ENCODE assay signal across 21 cellular contexts in genomic region chr3:73475717-73476116, GRCh38.
A peak's percentile ranks its signal among the peaks of the same experiment; 100 is the strongest.
DNase-seq lines count a peak whose midpoint lies in the region; ATAC-seq, FAIRE-seq and TF ChIP-seq lines count a peak whose summit lies in the region.
"Had no signal": no experiment of that assay in that cellular context is flagged by ENCODE, and none has a peak within 500 bp of the region (broad histone marks: within the 10 kb centered on the region; RNA-seq: fewer than 3 reads in every experiment).

No MANE protein-coding gene starts in this region.

- no peak overlapping the region for H3K27ac ChIP-seq in esophagus muscularis mucosa (replicated peaks in 1 of 4)
- H3K27ac ChIP-seq: HL-60, Peyer's patch, SK-N-MC had no signal

- no peaks in the 10 kb centered on the region for H3K27me3 ChIP-seq in esophagus muscularis mucosa
- H3K27me3 ChIP-seq: Peyer's patch had no signal

- H3K9me3 ChIP-seq in esophagus muscularis mucosa: no peaks in the 10 kb centered on the region
- H3K9me3 ChIP-seq: Peyer's patch had no signal

- H3K36me3 ChIP-seq in esophagus muscularis mucosa: no peaks in the 10 kb centered on the region
- H3K36me3 ChIP-seq: Peyer's patch had no signal

- 51% methylated on average over 2 of the region's 2 CpGs for WGBS in esophagus muscularis mucosa
- 61 to 63% methylated on average over 2 of the region's 2 CpGs for WGBS in lower leg skin, 2 donors

- intact Hi-C loops in esophagus muscularis mucosa (cut with DNase I): no loop called here
- intact Hi-C loops in lower leg skin (cut with DNase I; ENCODE audit: low total_unique reads): no loop called here

- H3K4me3 ChIP-seq in esophagus muscularis mucosa: no peak overlapping the region
- H3K4me3 ChIP-seq in lower leg skin (ENCODE audit: low read depth, poor library complexity, severe bottlenecking): no peak overlapping the region
- H3K4me3 ChIP-seq: GM23338, Peyer's patch, SK-N-MC had no signal

- TF ChIP-seq EP300 in esophagus muscularis mucosa (IDR thresholded peaks at IDR 0.05): no peak

- TF ChIP-seq CTCF in esophagus muscularis mucosa (IDR thresholded peaks at IDR 0.05) (no peak), lower leg skin (IDR thresholded peaks at IDR 0.05) (no peak)

- H3K4me1 ChIP-seq in esophagus muscularis mucosa: peaks cover 43 to 73% (median 58%) of the 10 kb centered on the region in 4 donors
- H3K4me1 ChIP-seq: Peyer's patch had no signal

- TF ChIP-seq POLR2A in GM12891 (IDR thresholded peaks at IDR 0.05; ENCODE audit: low read depth, low read length) (no peak), esophagus muscularis mucosa (IDR thresholded peaks at IDR 0.05; ENCODE audit: low read depth) (no peak), lower leg skin (IDR thresholded peaks at IDR 0.05) (no peak)

- FAIRE-seq in GM12891 (lab: Jason Lieb, UNC): no peak

- ATAC-seq in HG03432 (IDR thresholded peaks at IDR 0.05; ENCODE audit: unreplicated experiment) (peak; percentile 40), HG03378 (IDR thresholded peaks at IDR 0.05; ENCODE audit: unreplicated experiment) (no peak)
- ATAC-seq: GM23338 had no signal

- DNase-seq in GM12891 (ENCODE audit: insufficient read length, low spot score): no peak
- DNase-seq in esophagus muscularis mucosa (ENCODE audit: extremely low spot score): peak; percentile 53
- DNase-seq in lower leg skin (ENCODE audit: low spot score in 2 of 2): no peak
- no peak for DNase-seq in SHP77 treated with DMSO at 0.1 percent for 48 hours (lab: John Stamatoyannopoulos, UW)
- DNase-seq in central memory CD4-positive, alpha-beta T cell: no peak
- DNase-seq: Calu3, DMS79 treated with DMSO at 0.1 percent for 48 hours, H9, NCI-H1092, NCI-H1417 treated with DMSO at 0.1 percent for 48 hours, NCI-H1694 treated with DMSO at 0.1 percent for 48 hours, NCI-H2081, NCI-H2227 treated with DMSO at 0.1 percent for 48 hours, NCI-H526 treated with DMSO at 0.1 percent for 48 hours, Peyer's patch, SIG-M5 had no signal

TF ChIP-seq in GM12891, 5 proteins besides CTCF, POLR2A, EP300 and RAD21:
- TF ChIP-seq POU2F2 (IDR thresholded peaks at IDR 0.05; ENCODE audit: low read depth, low read length): 0 out of 2 replicates have a peak, but pooled peaks have one; percentile 65
- TF ChIP-seq TAF1 (IDR thresholded peaks at IDR 0.05; ENCODE audit: low read depth, low read length): no peak
